ENCODE assay signal across 21 cellular contexts in genomic region chr6:12228447-12229146, GRCh38.
DNase-seq lines count a peak whose midpoint lies in the region; ATAC-seq and TF ChIP-seq lines count a peak whose summit lies in the region.
"Had no signal": no experiment of that assay in that cellular context is flagged by ENCODE, and none has a peak within 500 bp of the region (broad histone marks: within the 10 kb centered on the region; RNA-seq: fewer than 3 reads in every experiment).

No MANE protein-coding gene starts in this region.

- peak; percentile 0 for DNase-seq in MV-4-11 (lab: John Stamatoyannopoulos, UW)
- no peak for DNase-seq in WTC11 (ENCODE audit: low spot score)
- DNase-seq in left colon: peak; percentile 51 to 65
- DNase-seq in renal cortical epithelial cell (ENCODE audit: low read depth): peak; percentile 33
- DNase-seq in activated naive CD8-positive, alpha-beta T cell treated with anti-CD3 and anti-CD28 coated beads, Interleukin-2, amount 50 U/mL, for 24 hours: no peak
- DNase-seq in erythroblast (lab: John Stamatoyannopoulos, UW): no peak
- DNase-seq: activated CD4-positive, alpha-beta T cell treated with anti-CD3 and anti-CD28 coated beads, Interleukin-2, amount 10 ng/mL, durations not matched to agents 7 days and 5 days; anterior cingulate cortex; C1 segment of cervical spinal cord; glutamatergic neuron; mesendoderm; naive thymus-derived CD4-positive, alpha-beta T cell; NCI-H1436 treated with DMSO at 0.1 percent for 48 hours; NCI-H510A treated with DMSO at 0.1 percent for 48 hours; SK-N-SH; stimulated activated CD4-positive, alpha-beta T cell treated with anti-CD3 and anti-CD28 coated beads, Interleukin-4, amount 100 ng/mL, for 1 hour; stimulated activated naive B cell treated with anti-CD40 and anti-IgM and Interleukin-4, amounts not matched to agents 10 μg/mL and 1 μg/mL and 100 μg/mL, for 72 hours had no signal

- no peaks in the 10 kb centered on the region for H3K27me3 Mint-ChIP-seq in WTC11 (ENCODE audit: low read depth)
- H3K27me3 Mint-ChIP-seq in activated naive CD8-positive, alpha-beta T cell treated with anti-CD3 and anti-CD28 coated beads, Interleukin-2, amount 50 U/mL, for 24 hours: no peaks in the 10 kb centered on the region
- H3K27me3 Mint-ChIP-seq: activated CD4-positive, alpha-beta T cell treated with anti-CD3 and anti-CD28 coated beads, Interleukin-2, amount 10 ng/mL, durations not matched to agents 7 days and 5 days; IgD-negative memory B cell; stimulated activated naive B cell treated with anti-CD40 and anti-IgM and Interleukin-4, amounts not matched to agents 10 μg/mL and 1 μg/mL and 100 μg/mL, for 72 hours had no signal

- peaks cover 1% of the 10 kb centered on the region for H3K4me1 Mint-ChIP-seq in WTC11
- peaks cover 38% of the 10 kb centered on the region for H3K4me1 Mint-ChIP-seq in activated naive CD8-positive, alpha-beta T cell treated with anti-CD3 and anti-CD28 coated beads, Interleukin-2, amount 50 U/mL, for 24 hours

- TF ChIP-seq POLR2A in erythroblast (IDR thresholded peaks at IDR 0.05; ENCODE audit: low read length): no peak

- no peaks in the 10 kb centered on the region for H3K36me3 Mint-ChIP-seq in WTC11
- no peaks in the 10 kb centered on the region for H3K36me3 Mint-ChIP-seq in activated naive CD8-positive, alpha-beta T cell treated with anti-CD3 and anti-CD28 coated beads, Interleukin-2, amount 50 U/mL, for 24 hours (ENCODE audit: low read depth)

- TF ChIP-seq CTCF in WTC11 (IDR thresholded peaks at IDR 0.05): no peak

- H3K9me3 Mint-ChIP-seq in WTC11: no peaks in the 10 kb centered on the region
- no peaks in the 10 kb centered on the region for H3K9me3 Mint-ChIP-seq in activated naive CD8-positive, alpha-beta T cell treated with anti-CD3 and anti-CD28 coated beads, Interleukin-2, amount 50 U/mL, for 24 hours
- H3K9me3 Mint-ChIP-seq: activated CD4-positive, alpha-beta T cell treated with anti-CD3 and anti-CD28 coated beads, Interleukin-2, amount 10 ng/mL, durations not matched to agents 7 days and 5 days; dendritic cell treated with granulocyte-macrophage colony-stimulating factor and Interleukin-4, amounts not matched to agents 40 ng/mL and 50 ng/mL, for 4 days; IgD-negative memory B cell; naive thymus-derived CD4-positive, alpha-beta T cell; stimulated activated naive B cell treated with anti-CD40 and anti-IgM and Interleukin-4, amounts not matched to agents 10 μg/mL and 1 μg/mL and 100 μg/mL, for 72 hours had no signal

- intact Hi-C loops in left colon (cut with DNase I, micrococcal nuclease): no loop called here

- CTCF ChIA-PET in WTC11 (lab: Charles Lee): no interaction called here

- ATAC-seq in WTC11 (no peak), left colon (peak; percentile 96), HG02642 (IDR thresholded peaks at IDR 0.05; ENCODE audit: poor library complexity, unreplicated experiment) (no peak)
- no peak for ATAC-seq in activated naive CD8-positive, alpha-beta T cell treated with anti-CD3 and anti-CD28 coated beads, Interleukin-2, amount 50 U/mL, for 24 hours
- ATAC-seq: naive thymus-derived CD4-positive, alpha-beta T cell; stimulated activated naive B cell treated with anti-CD40 and anti-IgM and Interleukin-4, amounts not matched to agents 10 μg/mL and 1 μg/mL and 100 μg/mL, for 72 hours had no signal

- no peak overlapping the region for H3K4me3 Mint-ChIP-seq in WTC11
- no peak overlapping the region for H3K4me3 Mint-ChIP-seq in activated naive CD8-positive, alpha-beta T cell treated with anti-CD3 and anti-CD28 coated beads, Interleukin-2, amount 50 U/mL, for 24 hours
- H3K4me3 Mint-ChIP-seq: activated CD4-positive, alpha-beta T cell treated with anti-CD3 and anti-CD28 coated beads, Interleukin-2, amount 10 ng/mL, durations not matched to agents 7 days and 5 days; activated T-helper 1 cell treated with anti-CD3 and anti-CD28 coated beads, Interleukin-12 subunit alpha, Interleukin-12 subunit beta, Interleukin-2, Interleukin-4 antibody, amounts not matched to agents 30 ng/mL and 10 ng/mL and 1 ng/mL, durations not matched to agents 14 hours and 24 hours and 36 hours; dendritic cell treated with granulocyte-macrophage colony-stimulating factor and Interleukin-4, amounts not matched to agents 40 ng/mL and 50 ng/mL, for 4 days; IgD-negative memory B cell; naive thymus-derived CD4-positive, alpha-beta T cell; stimulated activated naive B cell treated with anti-CD40 and anti-IgM and Interleukin-4, amounts not matched to agents 10 μg/mL and 1 μg/mL and 100 μg/mL, for 72 hours had no signal

- H3K27ac Mint-ChIP-seq in WTC11: no peak overlapping the region
- H3K27ac Mint-ChIP-seq in activated naive CD8-positive, alpha-beta T cell treated with anti-CD3 and anti-CD28 coated beads, Interleukin-2, amount 50 U/mL, for 24 hours: no peak overlapping the region
- H3K27ac Mint-ChIP-seq: activated CD4-positive, alpha-beta T cell treated with anti-CD3 and anti-CD28 coated beads, Interleukin-2, amount 10 ng/mL, durations not matched to agents 7 days and 5 days; dendritic cell treated with granulocyte-macrophage colony-stimulating factor and Interleukin-4, amounts not matched to agents 40 ng/mL and 50 ng/mL, for 4 days; IgD-negative memory B cell; naive thymus-derived CD4-positive, alpha-beta T cell; stimulated activated naive B cell treated with anti-CD40 and anti-IgM and Interleukin-4, amounts not matched to agents 10 μg/mL and 1 μg/mL and 100 μg/mL, for 72 hours had no signal

- POLR2A ChIA-PET in WTC11 (lab: Charles Lee): no interaction called here

TF ChIP-seq in WTC11, 78 proteins besides CTCF, POLR2A, EP300 and RAD21:
- TF ChIP-seq SMAD3 (CRISPR knock-in tag; IDR thresholded peaks at IDR 0.05; ENCODE audit: borderline replicate concordance): no peak
- TF ChIP-seq GABPB1 (CRISPR knock-in tag; IDR thresholded peaks at IDR 0.05): 0 out of 2 replicates have a peak, but pooled peaks have one; percentile 24
- no peak for TF ChIP-seq ESRRA (CRISPR knock-in tag; IDR thresholded peaks at IDR 0.05; ENCODE audit: borderline replicate concordance)

Comparison
In these comparisons a context has a peak if more than half of its experiments do, and no peak if none do; other contexts are left out.
1. DNase-seq: peak in MV-4-11 (single experiment), left colon (2 of 2) and renal cortical epithelial cell (single experiment); none in WTC11 (single experiment), activated naive CD8-positive, alpha-beta T cell treated with anti-CD3 and anti-CD28 coated beads, Interleukin-2, amount 50 U/mL, for 24 hours (single experiment) and erythroblast (0 of 2).